In genomic region chr10:132492323-132493035, GRCh38 we compare ENCODE assay signal across 15 cellular contexts. TPM values are rescaled to one million over a fixed set of nuclear protein-coding genes. Genes with fewer than 3 reads are reported as not detected.
DNase-seq lines count a peak whose midpoint lies in the region; ATAC-seq and TF ChIP-seq lines count a peak whose summit lies in the region.
"Had no signal": no experiment of that assay in that cellular context is flagged by ENCODE, and none has a peak within 500 bp of the region (broad histone marks: within the 10 kb centered on the region; RNA-seq: fewer than 3 reads in every experiment).

No MANE protein-coding gene starts in this region.

- peak overlapping the region; percentile 87 for H2AFZ ChIP-seq in neuronal stem cell (ENCODE audit: low read length)

- H3K27me3 ChIP-seq in left ventricle myocardium inferior (ENCODE audit: low read depth), result no peaks in the 10 kb centered on the region
- peaks cover 0 to 2% (median 0%) of the 10 kb centered on the region in 3 experiments for H3K27me3 ChIP-seq in neuronal stem cell (ENCODE audit: control insufficient read depth in 3 of 3, insufficient read depth in 3 of 3, low read depth in 1 of 3, low read length in 3 of 3)
- H3K27me3 ChIP-seq in tibial nerve, result no peaks in the 10 kb centered on the region

- H2BK5ac ChIP-seq in neuronal stem cell (ENCODE audit: low read length), result no peak overlapping the region

- intact Hi-C loops in left ventricle myocardium inferior (cut with micrococcal nuclease), result no loop called here

- no peak overlapping the region for H4K8ac ChIP-seq in neuronal stem cell (ENCODE audit: low read depth, low read length)

- peak in 1 of 2 donors; percentile 39 for TF ChIP-seq EP300 in tibial nerve (IDR thresholded peaks at IDR 0.05)

- H3K18ac ChIP-seq in neuronal stem cell (ENCODE audit: low read length), result no peak overlapping the region

- TF ChIP-seq POLR2A in tibial nerve (IDR thresholded peaks at IDR 0.05), result no peak

- DNase-seq in choroid plexus epithelial cell (ENCODE audit: low read depth), result peak; percentile 26
- peak; percentile 51 for DNase-seq in left ventricle myocardium inferior
- DNase-seq in neuronal stem cell (ENCODE audit: low spot score), result no peak
- peak in 1 of 2 donors; percentile 50 for DNase-seq in tibial nerve (ENCODE audit: low spot score in 2 of 2)
- no peak for DNase-seq in effector memory CD8-positive, alpha-beta T cell
- no peak for DNase-seq in NCI-H226
- no peak for DNase-seq in GM19238 (ENCODE audit: insufficient read length, low spot score)
- DNase-seq in NCI-H2107 treated with DMSO at 0.1 percent for 48 hours (lab: John Stamatoyannopoulos, UW; ENCODE audit: unreplicated experiment), result no peak
- DNase-seq: activated gamma-delta T cell; Karpas-422; NCI-H1436 treated with DMSO at 0.1 percent for 48 hours; NCI-H524; stimulated activated CD4-positive, alpha-beta T cell treated with anti-CD3 and anti-CD28 coated beads, Interleukin-4, amount 100 ng/mL, for 1 hour had no signal

- no peaks in the 10 kb centered on the region for H3K4me1 Mint-ChIP-seq in effector memory CD8-positive, alpha-beta T cell (ENCODE audit: low read depth in 2 of 2)
- H3K4me1 Mint-ChIP-seq: B cell had no signal

- H2AK5ac ChIP-seq in neuronal stem cell (ENCODE audit: low read depth, low read length), result peak overlapping the region; percentile 47

- H3K27me3 Mint-ChIP-seq in effector memory CD8-positive, alpha-beta T cell, result peaks cover 29 to 32% of the 10 kb centered on the region in 2 donors

- H3K4me1 ChIP-seq in left ventricle myocardium inferior (peaks cover 23% of the 10 kb centered on the region), neuronal stem cell (ENCODE audit: control insufficient read depth in 2 of 2, insufficient read depth in 1 of 2, low read depth in 1 of 2, low read length in 2 of 2) (peaks cover 6 to 12% of the 10 kb centered on the region in 2 donors), tibial nerve (peaks cover 0 to 47% (median 18%) of the 10 kb centered on the region in 4 donors)

- no peak overlapping the region for H2BK120ac ChIP-seq in neuronal stem cell (ENCODE audit: low read depth, low read length)

- no peak overlapping the region for H3K14ac ChIP-seq in neuronal stem cell (ENCODE audit: low read length)

- no peak overlapping the region for H3K4me2 ChIP-seq in neuronal stem cell (ENCODE audit: insufficient read depth, low read length, poor library complexity, severe bottlenecking)

- peak overlapping the region; percentile 8 for H3K27ac ChIP-seq in left ventricle myocardium inferior (replicated peaks)
- no peak overlapping the region for H3K27ac ChIP-seq in neuronal stem cell (replicated peaks; ENCODE audit: low read length)
- peak overlapping the region; percentile 1 to 81 (median 75) for H3K27ac ChIP-seq in tibial nerve
- H3K27ac ChIP-seq: VCaP had no signal

- H3K9ac ChIP-seq in neuronal stem cell (ENCODE audit: low read depth, low read length, poor library complexity), result no peak overlapping the region

- H3K27ac Mint-ChIP-seq in effector memory CD8-positive, alpha-beta T cell, result no peak overlapping the region
- H3K27ac Mint-ChIP-seq: B cell had no signal

- H3K9me3 ChIP-seq in left ventricle myocardium inferior (replicated peaks), result no peaks in the 10 kb centered on the region
- H3K9me3 ChIP-seq in neuronal stem cell (replicated peaks in 1 of 2; ENCODE audit: control insufficient read depth in 2 of 2, insufficient read depth in 1 of 2, low read depth in 1 of 2, low read length in 2 of 2), result no peaks in the 10 kb centered on the region
- H3K9me3 ChIP-seq in tibial nerve, result no peaks in the 10 kb centered on the region

- no peak overlapping the region for H3K4ac ChIP-seq in neuronal stem cell (ENCODE audit: low read length)

- no peak overlapping the region for H3K23ac ChIP-seq in neuronal stem cell (ENCODE audit: low read depth, low read length, poor library complexity)

- no peak for ATAC-seq in effector memory CD8-positive, alpha-beta T cell (replicated peaks)

- H3K9me3 Mint-ChIP-seq in effector memory CD8-positive, alpha-beta T cell, result no peaks in the 10 kb centered on the region

- no peak overlapping the region for H2BK15ac ChIP-seq in neuronal stem cell (ENCODE audit: low read length)

- no peaks in the 10 kb centered on the region for H3K79me1 ChIP-seq in neuronal stem cell (ENCODE audit: low read depth, low read length)

- TF ChIP-seq CTCF in choroid plexus epithelial cell (conservative IDR thresholded peaks at IDR 0.05; ENCODE audit: low read depth, low read length), result no peak
- TF ChIP-seq CTCF in left ventricle myocardium inferior (IDR thresholded peaks at IDR 0.05; ENCODE audit: borderline replicate concordance), result no peak
- no peak for TF ChIP-seq CTCF in tibial nerve (IDR thresholded peaks at IDR 0.05)

- H3K36me3 Mint-ChIP-seq in effector memory CD8-positive, alpha-beta T cell (ENCODE audit: insufficient read depth), result no peaks in the 10 kb centered on the region

- no peak overlapping the region for H3K4me3 Mint-ChIP-seq in effector memory CD8-positive, alpha-beta T cell
- H3K4me3 Mint-ChIP-seq: B cell had no signal

- no CpG with 5 or more reads among the region's 21 CpGs for WGBS in neuronal stem cell (ENCODE audit: extremely low coverage in 2 of 2, insufficient read length in 2 of 2, insufficient replicate concordance in 1 of 2), 2 donors
- 50 to 52% methylated on average over 21 of the region's 21 CpGs for WGBS in tibial nerve, 2 donors

- H3K4me3 ChIP-seq in choroid plexus epithelial cell (ENCODE audit: low read depth, low read length), result no peak overlapping the region
- no peak overlapping the region for H3K4me3 ChIP-seq in left ventricle myocardium inferior
- H3K4me3 ChIP-seq in neuronal stem cell (ENCODE audit: low read length in 2 of 2), result no peak overlapping the region
- no peak overlapping the region for H3K4me3 ChIP-seq in tibial nerve

- no peak overlapping the region for H4K91ac ChIP-seq in neuronal stem cell (ENCODE audit: low read depth, low read length, poor library complexity)

- no peak overlapping the region for H2BK12ac ChIP-seq in neuronal stem cell (ENCODE audit: low read length)

- H3K36me3 ChIP-seq in left ventricle myocardium inferior (no peaks in the 10 kb centered on the region), neuronal stem cell (replicated peaks in 1 of 2; ENCODE audit: control insufficient read depth in 2 of 2, insufficient read depth in 2 of 2, low read length in 2 of 2) (no peaks in the 10 kb centered on the region), tibial nerve (no peaks in the 10 kb centered on the region)

RNA-seq across cellular contexts. Expression of gene INPP5A, which starts 45.1 kb away (rescaled TPM):
- total RNA-seq in left ventricle myocardium inferior, result 105 TPM
- 13.4 TPM for polyA plus RNA-seq in neuronal stem cell (2013, experiment 1 of 2)
- polyA plus RNA-seq in neuronal stem cell (2013, experiment 2 of 2), result 13.7 TPM
- total RNA-seq in tibial nerve, result 100 to 1,000 TPM in 1 of 4 donors, 10 to 100 TPM in 3; 73.8 to 101 (median 86.2) TPM

Comparison
In these comparisons a context has a peak if more than half of its experiments do, and no peak if none do; other contexts are left out.
1. DNase-seq: peak in choroid plexus epithelial cell (single experiment) and left ventricle myocardium inferior (single experiment); none in neuronal stem cell (single experiment), effector memory CD8-positive, alpha-beta T cell (0 of 3), NCI-H226 (single experiment), GM19238 (single experiment) and NCI-H2107 treated with DMSO at 0.1 percent for 48 hours (single experiment).